Comparison of ENCODE assay signal across 8 cellular contexts in genomic region chr12:27969901-27970390, GRCh38. TPM values are rescaled to one million over a fixed set of nuclear protein-coding genes. Genes with fewer than 3 reads are reported as not detected.
A peak's percentile ranks its signal among the peaks of the same experiment; 100 is the strongest.
DNase-seq lines count a peak whose midpoint lies in the region; ATAC-seq lines count a peak whose summit lies in the region.

No MANE protein-coding gene starts in this region.

- peak; percentile 80 for ATAC-seq in GM21381 (IDR thresholded peaks at IDR 0.05; ENCODE audit: unreplicated experiment)

- peak; percentile 56 for DNase-seq in DMS79 (lab: John Stamatoyannopoulos, UW)
- peak; percentile 84 for DNase-seq in HK-2 (ENCODE audit: unreplicated experiment)
- peak; percentile 62 for DNase-seq in T1000 (lab: John Stamatoyannopoulos, UW)
- DNase-seq in cerebellum (ENCODE audit: low spot score): peak; percentile 13
- DNase-seq in left kidney (ENCODE audit: low read depth, low spot score): peak; percentile 88
- DNase-seq in stimulated activated CD4-positive, alpha-beta T cell treated with anti-CD3 and anti-CD28 coated beads, Interleukin-4, amount 100 ng/mL, for 1 hour: peak; percentile 59
- no peak for DNase-seq in NCI-H2107 treated with DMSO at 0.1 percent for 48 hours (lab: John Stamatoyannopoulos, UW; ENCODE audit: unreplicated experiment)

RNA-seq across cellular contexts. Expression of gene PTHLH, which starts 2.6 kb away (rescaled TPM):
- total RNA-seq in cerebellum: not detected
